ENCODE assay signal across 8 cellular contexts in genomic region chr22:21657361-21658118, GRCh38. TPM values are rescaled to one million over a fixed set of nuclear protein-coding genes. Genes with fewer than 3 reads are reported as not detected.
DNase-seq lines count a peak whose midpoint lies in the region; TF ChIP-seq lines count a peak whose summit lies in the region.

No MANE protein-coding gene starts in this region.

- POLR2A ChIA-PET in HEK293T (lab: Yijun Ruan, JAX), result interaction anchor here (0.6 to 1.2 kb wide), 3 partner anchors 12 to 83 kb away, joined by 3 read pairs; no protein-coding TSS in a partner anchor

- H3K4me3 ChIP-seq in GM08714 (ENCODE audit: low read length) (peak overlapping the region; percentile 70), adrenal gland (peak overlapping the region in 2 of 4 donors; percentile 24 to 64), iPS-15b (ENCODE audit: low read depth, low read length) (peak overlapping the region; percentile 59)

- peak overlapping the region; percentile 76 for H3K9ac ChIP-seq in iPS-15b (ENCODE audit: low read depth, low read length)

- TF ChIP-seq POLR2A in adrenal gland (IDR thresholded peaks at IDR 0.05), result no peak

- no peak overlapping the region for H3K27ac ChIP-seq in adrenal gland

- H3K36me3 ChIP-seq in adrenal gland (replicated peaks in 1 of 2) (no peaks in the 10 kb centered on the region), iPS-15b (ENCODE audit: control insufficient read depth, insufficient read depth, low read length) (peaks cover 7% of the 10 kb centered on the region)

- H3K27me3 ChIP-seq in adrenal gland (no peaks in the 10 kb centered on the region), iPS-15b (ENCODE audit: control insufficient read depth, insufficient read depth, low read length) (peaks cover 4% of the 10 kb centered on the region)

- intact Hi-C loops in adrenal gland (cut with DNase I), result no loop called here

- CTCF ChIA-PET in HEK293T (lab: Yijun Ruan, JAX), result interaction anchor here (0.8 to 2.6 kb wide), 4 partner anchors 11 to 16 kb away, joined by 3 to 11 read pairs (median 4); no protein-coding TSS in a partner anchor

- DNase-seq in HEK293T (ENCODE audit: extremely low spot score), result peak; percentile 87
- DNase-seq in NCI-H128 (lab: John Stamatoyannopoulos, UW; ENCODE audit: unreplicated experiment), result peak; percentile 54
- DNase-seq in T follicular helper cell (ENCODE audit: low read depth), result peak; percentile 69
- peak in 6 of 7 donors; percentile 58 to 68 (median 64) for DNase-seq in adrenal gland
- DNase-seq in stimulated activated CD4-positive, alpha-beta T cell treated with anti-CD3 and anti-CD28 coated beads, Interleukin-12 subunit alpha, Interleukin-12 subunit beta, amount 100 ng/mL, for 48 hours (ENCODE audit: low read depth in 2 of 3, low spot score in 1 of 3), result peak; percentile 47 to 79 (median 56)
- no peak for DNase-seq in medulla oblongata (ENCODE audit: extremely low spot score)

- 0 to 1% (median 0%) methylated on average over 2 to 86 of the region's 86 CpGs for WGBS in adrenal gland, 4 donors

- peaks cover 2% of the 10 kb centered on the region in 2 donors for H3K4me1 ChIP-seq in adrenal gland (replicated peaks in 1 of 2)
- peaks cover 7% of the 10 kb centered on the region for H3K4me1 ChIP-seq in iPS-15b (ENCODE audit: control insufficient read depth, insufficient read depth, low read length)

- H3K9me3 ChIP-seq in adrenal gland (replicated peaks in 1 of 3), result no peaks in the 10 kb centered on the region
- H3K9me3 ChIP-seq in iPS-15b (ENCODE audit: control insufficient read depth, insufficient read depth, low read length), result no peaks in the 10 kb centered on the region

- TF ChIP-seq CTCF in adrenal gland (IDR thresholded peaks at IDR 0.05), result peak in 2 of 6 experiments; percentile 23 to 24

TF ChIP-seq in HEK293T, 16 proteins besides CTCF, POLR2A, EP300 and RAD21:
- TF ChIP-seq CTBP1 (IDR thresholded peaks at IDR 0.05; ENCODE audit: borderline replicate concordance) (no peak), ZNF384 (IDR thresholded peaks at IDR 0.05) (no peak), NFRKB (IDR thresholded peaks at IDR 0.05) (no peak), ARNT (IDR thresholded peaks at IDR 0.05) (no peak), TARDBP (IDR thresholded peaks at IDR 0.05) (peak; percentile 59; the same call in 1 of the 2 replicates), L3MBTL2 (conservative IDR thresholded peaks at IDR 0.05) (peak; percentile 55)

RNA-seq across cellular contexts. Expression of gene PPIL2, which starts 8.3 kb away (rescaled TPM):
- 10 to 100 TPM; 32.2 to 58.1 (median 42.4) TPM for total RNA-seq in adrenal gland
- polyA plus RNA-seq in adrenal gland, result 10 to 100 TPM; 33.6 to 65.6 (median 61.7) TPM

RNA-seq across cellular contexts. Expression of gene SDF2L1, which starts 15.4 kb away (rescaled TPM):
- 10 to 100 TPM; 14.0 to 83.9 (median 44.8) TPM for total RNA-seq in adrenal gland
- 10 to 100 TPM; 15.3 to 37.5 (median 19.1) TPM for polyA plus RNA-seq in adrenal gland

RNA-seq across cellular contexts. Expression of gene CCDC116, which starts 25.0 kb away (rescaled TPM):
- total RNA-seq in adrenal gland, result under 1 TPM in 6 of 8 donors, not detected in 2; 0.19 to 0.50 (median 0.31) TPM
- 1 to 10 TPM in 1 of 3 donors, under 1 TPM in 1, not detected in 1; 0.77 to 1.9 TPM for polyA plus RNA-seq in adrenal gland

RNA-seq across cellular contexts. Expression of gene YDJC, which starts 27.7 kb away (rescaled TPM):
- 10 to 100 TPM in 7 of 8 donors, 1 to 10 TPM in 1; 8.9 to 33.6 (median 19.5) TPM for total RNA-seq in adrenal gland
- 10 to 100 TPM in 2 of 3 donors, 1 to 10 TPM in 1; 2.5 to 36.2 (median 31.2) TPM for polyA plus RNA-seq in adrenal gland
